1 cellular context compared by ENCODE assay signal in genomic region chr14:23185046-23185445, GRCh38.
A peak's percentile ranks its signal among the peaks of the same experiment; 100 is the strongest.
TF ChIP-seq lines count a peak whose summit lies in the region.

No MANE protein-coding gene starts in this region.

TF ChIP-seq in IMR-90, 13 proteins besides CTCF, POLR2A, EP300 and RAD21:
- TF ChIP-seq MAFK (IDR thresholded peaks at IDR 0.05; ENCODE audit: low read depth, low read length): peak; percentile 73
- no peak for TF ChIP-seq NFE2L2 (IDR thresholded peaks at IDR 0.05; ENCODE audit: low read depth, low read length)
- no peak for TF ChIP-seq USF2 (IDR thresholded peaks at IDR 0.05; ENCODE audit: low read depth, low read length)
TF ChIP-seq in IMR-90: peak in this region for 1.
